ENCODE assay signal across 8 cellular contexts in genomic region chr2:64819774-64820688, GRCh38.
DNase-seq lines count a peak whose midpoint lies in the region; ATAC-seq lines count a peak whose summit lies in the region.

No MANE protein-coding gene starts in this region.

- no peaks in the 10 kb centered on the region for H3K27me3 Mint-ChIP-seq in activated CD4-positive, alpha-beta T cell treated with anti-CD3 and anti-CD28 coated beads, Interleukin-2, amount 10 ng/mL, durations not matched to agents 7 days and 5 days
- no peaks in the 10 kb centered on the region for H3K27me3 Mint-ChIP-seq in memory B cell

- peaks cover 2% of the 10 kb centered on the region for H3K9me3 Mint-ChIP-seq in activated CD4-positive, alpha-beta T cell treated with anti-CD3 and anti-CD28 coated beads, Interleukin-2, amount 10 ng/mL, durations not matched to agents 7 days and 5 days
- H3K9me3 Mint-ChIP-seq in memory B cell: no peaks in the 10 kb centered on the region

- POLR2A ChIA-PET in activated CD4-positive, alpha-beta T cell treated with anti-CD3 and anti-CD28 coated beads, Interleukin-2, amount 10 ng/mL, durations not matched to agents 7 days and 5 days (lab: Charles Lee): interaction anchor here (0.5 kb wide), 1 partner anchor 10 kb away, joined by 3 read pairs; no protein-coding TSS in a partner anchor

- H3K4me3 Mint-ChIP-seq in activated CD4-positive, alpha-beta T cell treated with anti-CD3 and anti-CD28 coated beads, Interleukin-2, amount 10 ng/mL, durations not matched to agents 7 days and 5 days: peak overlapping the region; percentile 47
- H3K4me3 Mint-ChIP-seq in memory B cell: peak overlapping the region; percentile 59

- CTCF ChIA-PET in activated CD4-positive, alpha-beta T cell treated with anti-CD3 and anti-CD28 coated beads, Interleukin-2, amount 10 ng/mL, durations not matched to agents 7 days and 5 days (lab: Charles Lee): interaction anchor here (0.6 to 3.3 kb wide), 10 partner anchors 10 to 154 kb away, joined by 3 to 24 read pairs (median 4); no protein-coding TSS in a partner anchor

- in situ Hi-C loops in ACHN (cut with HindIII; ENCODE audit: low pct_ligation_motif_present, low pct_unique_long_range_greater_than_20kb, low sequenced_read_pairs): no loop called here

- H3K27ac Mint-ChIP-seq in activated CD4-positive, alpha-beta T cell treated with anti-CD3 and anti-CD28 coated beads, Interleukin-2, amount 10 ng/mL, durations not matched to agents 7 days and 5 days: peak overlapping the region; percentile 89
- peak overlapping the region; percentile 96 for H3K27ac Mint-ChIP-seq in memory B cell

- peak; percentile 39 for DNase-seq in GM19240 (ENCODE audit: insufficient read length, low spot score)
- peak; percentile 55 for DNase-seq in activated CD4-positive, alpha-beta T cell treated with anti-CD3 and anti-CD28 coated beads, Interleukin-2, amount 10 ng/mL, durations not matched to agents 7 days and 5 days
- DNase-seq in memory B cell (ENCODE audit: low spot score in 2 of 2): peak in 1 of 2 donors; percentile 22
- no peak for DNase-seq in NCI-H748 treated with DMSO at 0.1 percent for 48 hours (lab: John Stamatoyannopoulos, UW)
- no peak for DNase-seq in ACHN
- DNase-seq in NCI-H524 (lab: John Stamatoyannopoulos, UW): no peak
- no peak for DNase-seq in NCI-H2171 (lab: John Stamatoyannopoulos, UW)

- peaks cover 20% of the 10 kb centered on the region for H3K4me1 Mint-ChIP-seq in activated CD4-positive, alpha-beta T cell treated with anti-CD3 and anti-CD28 coated beads, Interleukin-2, amount 10 ng/mL, durations not matched to agents 7 days and 5 days
- H3K4me1 Mint-ChIP-seq in memory B cell: peaks cover 36% of the 10 kb centered on the region

- peaks cover 3% of the 10 kb centered on the region for H3K36me3 Mint-ChIP-seq in activated CD4-positive, alpha-beta T cell treated with anti-CD3 and anti-CD28 coated beads, Interleukin-2, amount 10 ng/mL, durations not matched to agents 7 days and 5 days (ENCODE audit: low read depth)
- no peaks in the 10 kb centered on the region for H3K36me3 Mint-ChIP-seq in memory B cell

- ATAC-seq in HG03066 (IDR thresholded peaks at IDR 0.05; ENCODE audit: low read depth, unreplicated experiment) (peak; percentile 92), memory B cell (ENCODE audit: low read depth) (peak; percentile 87)

Comparison
In these comparisons a context has a peak if more than half of its experiments do, and no peak if none do; other contexts are left out.
1. DNase-seq: peak in GM19240 (single experiment) and activated CD4-positive, alpha-beta T cell treated with anti-CD3 and anti-CD28 coated beads, Interleukin-2, amount 10 ng/mL, durations not matched to agents 7 days and 5 days (single experiment); none in NCI-H748 treated with DMSO at 0.1 percent for 48 hours (single experiment), ACHN (single experiment), NCI-H524 (0 of 2) and NCI-H2171 (single experiment).